In genomic region chr1:111621050-111621449, GRCh38 we compare ENCODE assay signal across 8 cellular contexts. TPM values are rescaled to one million over a fixed set of nuclear protein-coding genes. Genes with fewer than 3 reads are reported as not detected.
DNase-seq lines count a peak whose midpoint lies in the region; ATAC-seq lines count a peak whose summit lies in the region.

No MANE protein-coding gene starts in this region.

- in situ Hi-C loops in GM23248 (cut with MboI) = no loop called here

- DNase-seq in GM23248 (peak; percentile 63), SJCRH30 (no peak), fibroblast of peridontal ligament (ENCODE audit: extremely low read depth) (peak; percentile 17), SW 1271 (lab: John Stamatoyannopoulos, UW) (no peak), NCI-H2196 (lab: John Stamatoyannopoulos, UW; ENCODE audit: unreplicated experiment) (no peak), RPMI8226 (no peak)

- no peaks in the 10 kb centered on the region for H3K9me2 ChIP-seq in GM23248 (ENCODE audit: insufficient read depth)

- H3K4me2 ChIP-seq in GM23248 (ENCODE audit: unreplicated experiment) = peak overlapping the region; percentile 99

- H4K20me1 ChIP-seq in GM23248 (ENCODE audit: insufficient read depth) = peaks cover 14% of the 10 kb centered on the region

- H3K4me3 ChIP-seq in GM23248 = peak overlapping the region; percentile 76
- H3K4me3 ChIP-seq in SJCRH30 = peak overlapping the region; percentile 100
- H3K4me3 ChIP-seq in skin epidermis = peak overlapping the region; percentile 76 to 99 (median 95)

- no peak for ATAC-seq in GM18867 (IDR thresholded peaks at IDR 0.05; ENCODE audit: unreplicated experiment)

- no peaks in the 10 kb centered on the region for H3K36me3 ChIP-seq in GM23248 (ENCODE audit: low read depth)
- H3K36me3 ChIP-seq in SJCRH30 = no peaks in the 10 kb centered on the region

- WGBS in GM23248 (ENCODE audit: low coverage in 1 of 2, low lambda C conversion rate in 2 of 2, missing lambda C conversion rate in 2 of 2), 2 experiments = 50 to 59% methylated on average over 4 of the region's 4 CpGs

- H3F3A ChIP-seq in GM23248 (ENCODE audit: insufficient read depth) = peaks cover 14% of the 10 kb centered on the region

- H3K27me3 ChIP-seq in GM23248 (replicated peaks; ENCODE audit: insufficient read depth) (no peaks in the 10 kb centered on the region), SJCRH30 (no peaks in the 10 kb centered on the region)

- H2AFZ ChIP-seq in GM23248 = peak overlapping the region; percentile 99; the same call in 1 of the 2 replicates

- H3K9me3 ChIP-seq in GM23248 (ENCODE audit: low read depth) (no peaks in the 10 kb centered on the region), SJCRH30 (replicated peaks) (no peaks in the 10 kb centered on the region)

- H3K79me2 ChIP-seq in GM23248 (ENCODE audit: insufficient read depth) = peaks cover 59% of the 10 kb centered on the region

- H3K4me1 ChIP-seq in GM23248 (ENCODE audit: insufficient read depth) (peaks cover 26% of the 10 kb centered on the region), SJCRH30 (peaks cover 9% of the 10 kb centered on the region; the same call in 1 of the 2 replicates)

- H3K27ac ChIP-seq in GM23248 = peak overlapping the region; percentile 64
- peak overlapping the region; percentile 70; the same call in 1 of the 2 replicates for H3K27ac ChIP-seq in SJCRH30
- peak overlapping the region in 19 of 21 experiments; percentile 92 to 99 (median 97) for H3K27ac ChIP-seq in skin epidermis

- peak overlapping the region; percentile 81 for H3K9ac ChIP-seq in GM23248

RNA-seq across cellular contexts. Expression of gene RAP1A, which starts 1.5 kb away (rescaled TPM):
- 29.5 and 37.6 TPM in 2 replicates for total RNA-seq in GM23248 (2014; rRNA removed; shearing (Covaris generic))
- polyA plus RNA-seq in GM23248 (2016; fragmentation: Nextera tagmentation; extraction: Ambion mirVana) = 40.0 and 43.1 TPM in 2 replicates
- total RNA-seq in SJCRH30 (2014; rRNA removed; shearing (Covaris generic)) = 33.8 and 39.0 TPM in 2 replicates

Comparison
In these comparisons a context has a peak if more than half of its experiments do, and no peak if none do; other contexts are left out.
1. DNase-seq: peak in GM23248 (single experiment) and fibroblast of peridontal ligament (single experiment); none in SJCRH30 (0 of 2), SW 1271 (0 of 2), NCI-H2196 (single experiment) and RPMI8226 (single experiment).
2. Peak in every context shown above with its lines, with median percentiles within 50 percentile points of each other: H3K27ac ChIP-seq and H3K4me3 ChIP-seq.